In genomic region chr3:107680698-107681097, GRCh38 we compare ENCODE assay signal across 15 cellular contexts.
DNase-seq lines count a peak whose midpoint lies in the region; ATAC-seq and TF ChIP-seq lines count a peak whose summit lies in the region.
"Had no signal": no experiment of that assay in that cellular context is flagged by ENCODE, and none has a peak within 500 bp of the region (broad histone marks: within the 10 kb centered on the region; RNA-seq: fewer than 3 reads in every experiment).

No MANE protein-coding gene starts in this region.

- peaks cover 28% of the 10 kb centered on the region for H3K4me1 ChIP-seq in OCI-LY3 (ENCODE audit: low read length)
- H3K4me1 ChIP-seq in right atrium auricular region: peaks cover 0 to 52% of the 10 kb centered on the region in 2 donors
- peaks cover 29 to 74% (median 38%) of the 10 kb centered on the region in 6 donors for H3K4me1 ChIP-seq in spleen

- peaks cover 13% of the 10 kb centered on the region for H4K20me1 ChIP-seq in OCI-LY3 (ENCODE audit: insufficient read depth, low read length)

- no peaks in the 10 kb centered on the region for H3K36me3 Mint-ChIP-seq in natural killer cell
- H3K36me3 Mint-ChIP-seq: activated naive CD4-positive, alpha-beta T cell treated with anti-CD3 and anti-CD28 coated beads, Interleukin-2, amount 10 ng/mL, durations not matched to agents 7 days and 5 days had no signal

- peak; percentile 61 for ATAC-seq in GM21529 (IDR thresholded peaks at IDR 0.05; ENCODE audit: unreplicated experiment)
- no peak for ATAC-seq in GM21825 (IDR thresholded peaks at IDR 0.05; ENCODE audit: unreplicated experiment)
- no peak for ATAC-seq in natural killer cell
- ATAC-seq: Panc1 had no signal

- peak overlapping the region; percentile 54 for H3K4me2 ChIP-seq in OCI-LY3 (ENCODE audit: low read length)

- TF ChIP-seq POLR2A in spleen (IDR thresholded peaks at IDR 0.05): no peak

- 78 to 88% (median 83%) methylated on average over 2 of the region's 2 CpGs for WGBS in spleen, 5 donors

- no peak overlapping the region for H2AFZ ChIP-seq in OCI-LY3 (ENCODE audit: low read depth, low read length)

- no peak overlapping the region for H3K27ac Mint-ChIP-seq in natural killer cell
- H3K27ac Mint-ChIP-seq: activated naive CD4-positive, alpha-beta T cell treated with anti-CD3 and anti-CD28 coated beads, Interleukin-2, amount 10 ng/mL, durations not matched to agents 7 days and 5 days; B cell; stimulated activated naive CD8-positive, alpha-beta T cell treated with anti-CD3 and anti-CD28 coated beads, Interleukin-15, Interleukin-2, amounts not matched to agents 100 ng/mL and 50 ng/mL, for 24 hours had no signal

- peaks cover 12% of the 10 kb centered on the region for H3K9me3 ChIP-seq in OCI-LY3 (ENCODE audit: insufficient read depth, low read length)
- H3K9me3 ChIP-seq in right atrium auricular region: no peaks in the 10 kb centered on the region
- H3K9me3 ChIP-seq in spleen: no peaks in the 10 kb centered on the region

- H3K9me3 Mint-ChIP-seq in natural killer cell: no peaks in the 10 kb centered on the region
- H3K9me3 Mint-ChIP-seq: activated naive CD4-positive, alpha-beta T cell treated with anti-CD3 and anti-CD28 coated beads, Interleukin-2, amount 10 ng/mL, durations not matched to agents 7 days and 5 days; stimulated activated naive CD8-positive, alpha-beta T cell treated with anti-CD3 and anti-CD28 coated beads, Interleukin-15, Interleukin-2, amounts not matched to agents 100 ng/mL and 50 ng/mL, for 24 hours had no signal

- H3K27ac ChIP-seq in OCI-LY3 (ENCODE audit: low read length): no peak overlapping the region
- H3K27ac ChIP-seq in right atrium auricular region: no peak overlapping the region
- H3K27ac ChIP-seq in spleen: peak overlapping the region in 1 of 8 donors; percentile 3

- no peaks in the 10 kb centered on the region for H3K27me3 Mint-ChIP-seq in natural killer cell (ENCODE audit: low read depth in 2 of 2)
- H3K27me3 Mint-ChIP-seq: activated naive CD4-positive, alpha-beta T cell treated with anti-CD3 and anti-CD28 coated beads, Interleukin-2, amount 10 ng/mL, durations not matched to agents 7 days and 5 days; B cell; stimulated activated naive CD8-positive, alpha-beta T cell treated with anti-CD3 and anti-CD28 coated beads, Interleukin-15, Interleukin-2, amounts not matched to agents 100 ng/mL and 50 ng/mL, for 24 hours had no signal

- no peak overlapping the region for H3K9ac ChIP-seq in OCI-LY3 (ENCODE audit: low read length)

- H3K4me1 Mint-ChIP-seq in natural killer cell: peaks cover 37 to 49% of the 10 kb centered on the region in 2 donors

- DNase-seq in EH (ENCODE audit: low read depth) (peak; percentile 61), fibroblast of mammary gland (ENCODE audit: low read depth) (peak; percentile 41), right atrium auricular region (ENCODE audit: low spot score) (no peak), spleen (no peak), natural killer cell (no peak)
- DNase-seq: activated naive CD4-positive, alpha-beta T cell treated with anti-CD3 and anti-CD28 coated beads, Interleukin-2, amount 10 ng/mL, durations not matched to agents 7 days and 5 days; DND-41; kidney; T1000 had no signal

- H3K4me3 Mint-ChIP-seq in natural killer cell: no peak overlapping the region
- H3K4me3 Mint-ChIP-seq: activated naive CD4-positive, alpha-beta T cell treated with anti-CD3 and anti-CD28 coated beads, Interleukin-2, amount 10 ng/mL, durations not matched to agents 7 days and 5 days; B cell; stimulated activated naive CD8-positive, alpha-beta T cell treated with anti-CD3 and anti-CD28 coated beads, Interleukin-15, Interleukin-2, amounts not matched to agents 100 ng/mL and 50 ng/mL, for 24 hours had no signal

- 0 out of 2 replicates have a peak, but pooled peaks cover 4% of the 10 kb centered on the region for H3K79me2 ChIP-seq in OCI-LY3 (ENCODE audit: low read length)

- H3K27me3 ChIP-seq in OCI-LY3 (ENCODE audit: low read depth, low read length): no peaks in the 10 kb centered on the region
- no peaks in the 10 kb centered on the region for H3K27me3 ChIP-seq in right atrium auricular region
- no peaks in the 10 kb centered on the region for H3K27me3 ChIP-seq in spleen (replicated peaks in 1 of 7)

- no peak for TF ChIP-seq CTCF in OCI-LY3 (IDR thresholded peaks at IDR 0.05; ENCODE audit: low read depth, low read length)
- no peak for TF ChIP-seq CTCF in fibroblast of mammary gland (conservative IDR thresholded peaks at IDR 0.05; ENCODE audit: control insufficient read depth, insufficient read depth, low read depth, low read length)
- TF ChIP-seq CTCF in right atrium auricular region (IDR thresholded peaks at IDR 0.05): no peak
- TF ChIP-seq CTCF in spleen (IDR thresholded peaks at IDR 0.05 in 8 of 11, conservative IDR thresholded peaks at IDR 0.05 in 3 of 11): no peak
- no peak for TF ChIP-seq CTCF in natural killer cell (IDR thresholded peaks at IDR 0.05)

- H3K4me3 ChIP-seq in OCI-LY3 (ENCODE audit: low read length): peak overlapping the region; percentile 27
- H3K4me3 ChIP-seq in fibroblast of mammary gland (ENCODE audit: control insufficient read depth, low read depth, low read length): no peak overlapping the region
- no peak overlapping the region for H3K4me3 ChIP-seq in right atrium auricular region
- no peak overlapping the region for H3K4me3 ChIP-seq in spleen

- intact Hi-C loops in spleen (cut with DNase I; ENCODE audit: low total_unique reads): loop anchor here (10.0 kb wide), 1 partner anchor 54 kb away; no protein-coding TSS in a partner anchor
- intact Hi-C loops in natural killer cell (cut with micrococcal nuclease): no loop called here

- peaks cover 18% of the 10 kb centered on the region for H3K36me3 ChIP-seq in OCI-LY3 (replicated peaks; ENCODE audit: low read depth, low read length)
- H3K36me3 ChIP-seq in right atrium auricular region: no peaks in the 10 kb centered on the region
- no peaks in the 10 kb centered on the region for H3K36me3 ChIP-seq in spleen

Comparison
In these comparisons a context has a peak if more than half of its experiments do, and no peak if none do; other contexts are left out.
1. DNase-seq: peak in EH (single experiment) and fibroblast of mammary gland (single experiment); none in right atrium auricular region (single experiment), spleen (single experiment) and natural killer cell (single experiment).